ENCODE assay signal across 24 cellular contexts in the genomic region with DNA sequence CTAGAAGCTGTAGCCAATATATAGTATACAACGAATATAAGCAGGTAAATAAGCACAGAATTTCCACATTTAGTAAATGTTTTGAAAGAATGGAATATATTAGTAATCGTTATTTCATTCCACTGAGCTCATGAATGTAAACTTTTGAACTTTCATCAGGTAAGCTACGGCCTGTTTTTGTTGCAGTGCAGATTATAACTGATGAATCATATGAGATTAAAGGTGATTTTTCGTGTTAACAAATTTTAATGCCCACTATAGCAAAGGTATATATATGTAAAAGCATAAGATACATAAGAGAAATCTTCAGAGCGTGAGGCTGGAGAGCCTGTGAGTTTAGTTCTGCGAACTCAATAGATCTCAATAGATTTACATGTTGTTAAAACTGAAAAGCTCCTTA. TPM values are rescaled to one million over a fixed set of nuclear protein-coding genes. Genes with fewer than 3 reads are reported as not detected.
DNase-seq lines count a peak whose midpoint lies in the region; ATAC-seq and TF ChIP-seq lines count a peak whose summit lies in the region.
"Had no signal": no experiment of that assay in that cellular context is flagged by ENCODE, and none has a peak within 500 bp of the region (broad histone marks: within the 10 kb centered on the region; RNA-seq: fewer than 3 reads in every experiment).

No MANE protein-coding gene starts in this region.

- peak overlapping the region in 2 of 4 donors; percentile 24 to 49 for H3K4me3 Mint-ChIP-seq in IgD-negative memory B cell
- H3K4me3 Mint-ChIP-seq in activated B cell treated with CpG ODN at 0.5 μM for 24 hours: no peak overlapping the region
- no peak overlapping the region for H3K4me3 Mint-ChIP-seq in activated CD4-positive, alpha-beta T cell treated with anti-CD3 and anti-CD28 coated beads for 36 hours
- H3K4me3 Mint-ChIP-seq: CD8-positive, alpha-beta memory T cell; H9 had no signal

- no peak overlapping the region for H3K4me3 ChIP-seq in esophagus squamous epithelium
- H3K4me3 ChIP-seq: GM23248 had no signal

- POLR2A ChIA-PET in activated B cell treated with CpG ODN at 0.5 μM for 24 hours (lab: Charles Lee): interaction anchor here (0.5 to 1.4 kb wide), 5 partner anchors 7 to 113 kb away, joined by 3 to 9 read pairs (median 3); no protein-coding TSS in a partner anchor
- POLR2A ChIA-PET in activated CD4-positive, alpha-beta T cell treated with anti-CD3 and anti-CD28 coated beads for 36 hours (lab: Charles Lee): no interaction called here

- H3K9me3 ChIP-seq in esophagus squamous epithelium: no peaks in the 10 kb centered on the region

- H3K4me1 ChIP-seq in esophagus squamous epithelium: peaks cover 0 to 26% (median 14%) of the 10 kb centered on the region in 3 donors

- WGBS in esophagus squamous epithelium, 2 donors: 39 to 46% methylated on average over 6 of the region's 6 CpGs

- DNase-seq in activated B cell treated with CpG ODN at 0.5 μM for 24 hours (no peak), esophagus squamous epithelium (lab: John Stamatoyannopoulos, UW) (no peak), HCEC 1CT (no peak)
- no peak for DNase-seq in activated CD4-positive, alpha-beta T cell treated with anti-CD3 and anti-CD28 coated beads for 36 hours
- DNase-seq in stimulated activated CD4-positive, alpha-beta T cell treated with anti-CD3 and anti-CD28 coated beads, Interleukin-15, amount 100 ng/mL, for 24 hours: no peak
- DNase-seq: ACHN; Calu3; CD8-positive, alpha-beta memory T cell; DMS153; GM23248; H9; NCI-H1105; NCI-H2081; NCI-H2171; NCI-H345; NCI-H524 treated with DMSO at 0.1 percent for 48 hours; SHP77 had no signal

- H3K9me3 Mint-ChIP-seq in IgD-negative memory B cell (no peaks in the 10 kb centered on the region), activated B cell treated with CpG ODN at 0.5 μM for 24 hours (peaks cover 3% of the 10 kb centered on the region)
- H3K9me3 Mint-ChIP-seq in activated CD4-positive, alpha-beta T cell treated with anti-CD3 and anti-CD28 coated beads for 36 hours (ENCODE audit: low read depth): peaks cover 9% of the 10 kb centered on the region
- H3K9me3 Mint-ChIP-seq: H9 had no signal

- peak overlapping the region in 2 of 3 donors; percentile 76 to 84 for H3K27ac Mint-ChIP-seq in IgD-negative memory B cell
- H3K27ac Mint-ChIP-seq in activated B cell treated with CpG ODN at 0.5 μM for 24 hours: peak overlapping the region; percentile 89
- no peak overlapping the region for H3K27ac Mint-ChIP-seq in activated CD4-positive, alpha-beta T cell treated with anti-CD3 and anti-CD28 coated beads for 36 hours
- H3K27ac Mint-ChIP-seq: H9 had no signal

- H3K27me3 ChIP-seq in esophagus squamous epithelium: peaks cover 0 to 3% (median 0%) of the 10 kb centered on the region in 4 donors

- no peak for TF ChIP-seq CTCF in activated B cell treated with CpG ODN at 0.5 μM for 24 hours (IDR thresholded peaks at IDR 0.05)
- no peak for TF ChIP-seq CTCF in esophagus squamous epithelium (IDR thresholded peaks at IDR 0.05)

- H3K4me1 Mint-ChIP-seq in IgD-negative memory B cell (peaks cover 14 to 21% (median 19%) of the 10 kb centered on the region in 3 donors), activated B cell treated with CpG ODN at 0.5 μM for 24 hours (peaks cover 36% of the 10 kb centered on the region)
- peaks cover 23% of the 10 kb centered on the region for H3K4me1 Mint-ChIP-seq in activated CD4-positive, alpha-beta T cell treated with anti-CD3 and anti-CD28 coated beads for 36 hours

- no peaks in the 10 kb centered on the region for H3K36me3 ChIP-seq in esophagus squamous epithelium

- intact Hi-C loops in activated B cell treated with CpG ODN at 0.5 μM for 24 hours (cut with micrococcal nuclease) (no loop called here), esophagus squamous epithelium (cut with DNase I) (no loop called here)
- intact Hi-C loops in activated CD4-positive, alpha-beta T cell treated with anti-CD3 and anti-CD28 coated beads for 36 hours (cut with DNase I, micrococcal nuclease): no loop called here

- H3K36me3 Mint-ChIP-seq in IgD-negative memory B cell (peaks cover 3% of the 10 kb centered on the region), activated B cell treated with CpG ODN at 0.5 μM for 24 hours (ENCODE audit: low read depth) (no peaks in the 10 kb centered on the region)
- no peaks in the 10 kb centered on the region for H3K36me3 Mint-ChIP-seq in activated CD4-positive, alpha-beta T cell treated with anti-CD3 and anti-CD28 coated beads for 36 hours (ENCODE audit: low read depth)
- H3K36me3 Mint-ChIP-seq: CD8-positive, alpha-beta memory T cell had no signal

- ATAC-seq in activated B cell treated with CpG ODN at 0.5 μM for 24 hours (ENCODE audit: low read depth) (no peak), HG03342 (IDR thresholded peaks at IDR 0.05; ENCODE audit: unreplicated experiment) (no peak)
- ATAC-seq in activated CD4-positive, alpha-beta T cell treated with anti-CD3 and anti-CD28 coated beads for 36 hours: no peak

- no peak for TF ChIP-seq POLR2A in esophagus squamous epithelium (IDR thresholded peaks at IDR 0.05)

- CTCF ChIA-PET in activated B cell treated with CpG ODN at 0.5 μM for 24 hours (lab: Charles Lee): interaction anchor here (1.0 to 1.3 kb wide), 2 partner anchors 19 to 85 kb away, joined by 3 to 4 read pairs; a partner anchor contains a TSS
- CTCF ChIA-PET in activated CD4-positive, alpha-beta T cell treated with anti-CD3 and anti-CD28 coated beads for 36 hours (lab: Charles Lee): interaction anchor here (0.9 to 1.4 kb wide), 4 partner anchors 10 to 134 kb away, joined by 3 to 6 read pairs (median 4); no protein-coding TSS in a partner anchor

- peak overlapping the region in 3 of 4 donors; percentile 34 to 75 (median 50) for H3K27ac ChIP-seq in esophagus squamous epithelium
- H3K27ac ChIP-seq: C4-2B, GM23248 had no signal

- no peaks in the 10 kb centered on the region for H3K27me3 Mint-ChIP-seq in IgD-negative memory B cell
- no peaks in the 10 kb centered on the region for H3K27me3 Mint-ChIP-seq in activated B cell treated with CpG ODN at 0.5 μM for 24 hours
- H3K27me3 Mint-ChIP-seq in activated CD4-positive, alpha-beta T cell treated with anti-CD3 and anti-CD28 coated beads for 36 hours: peaks cover 3% of the 10 kb centered on the region

RNA-seq across cellular contexts. Expression of a gene that starts 1.1 kb away (rescaled TPM):
- not detected for polyA plus RNA-seq in IgD-negative memory B cell
- total RNA-seq in activated B cell treated with CpG ODN at 0.5 μM for 24 hours (not detected in 2 replicates), esophagus squamous epithelium (not detected)
- total RNA-seq in activated CD4-positive, alpha-beta T cell treated with anti-CD3 and anti-CD28 coated beads for 36 hours: not detected
- total RNA-seq: Calu3; CD8-positive, alpha-beta memory T cell; G401; GM23248; H9; HT1080; OCI-LY7; RPMI7951 had no signal
- polyA plus RNA-seq: CD8-positive, alpha-beta memory T cell; GM23248 had no signal

RNA-seq across cellular contexts. Expression of a gene that starts 7.5 kb away (rescaled TPM):
- polyA plus RNA-seq in IgD-negative memory B cell: not detected
- total RNA-seq in activated B cell treated with CpG ODN at 0.5 μM for 24 hours (not detected in 2 replicates), esophagus squamous epithelium (not detected)
- total RNA-seq in activated CD4-positive, alpha-beta T cell treated with anti-CD3 and anti-CD28 coated beads for 36 hours: not detected
- total RNA-seq: Calu3; CD8-positive, alpha-beta memory T cell; G401; H9; HT1080; OCI-LY7; RPMI7951 had no signal
- polyA plus RNA-seq: CD8-positive, alpha-beta memory T cell had no signal
